In genomic region chr13:49148405-49148804, GRCh38 we compare ENCODE assay signal across 23 cellular contexts.
A peak's percentile ranks its signal among the peaks of the same experiment; 100 is the strongest.
DNase-seq lines count a peak whose midpoint lies in the region; ATAC-seq and TF ChIP-seq lines count a peak whose summit lies in the region.
"Had no signal": no experiment of that assay in that cellular context is flagged by ENCODE, and none has a peak within 500 bp of the region (broad histone marks: within the 10 kb centered on the region; RNA-seq: fewer than 3 reads in every experiment).

No MANE protein-coding gene starts in this region.

- peak overlapping the region; percentile 18 for H3K27ac Mint-ChIP-seq in stimulated activated naive CD8-positive, alpha-beta T cell treated with anti-CD3 and anti-CD28 coated beads, Interleukin-15, Interleukin-2, amounts not matched to agents 100 ng/mL and 50 ng/mL, for 24 hours
- peak overlapping the region; percentile 15; the same call in 1 of the 2 replicates for H3K27ac Mint-ChIP-seq in HFFc6
- peak overlapping the region; percentile 20 to 99 for H3K27ac Mint-ChIP-seq in effector memory CD8-positive, alpha-beta T cell
- H3K27ac Mint-ChIP-seq: H9, IgD-negative memory B cell had no signal

- peaks cover 67% of the 10 kb centered on the region for H3K36me3 Mint-ChIP-seq in stimulated activated naive CD8-positive, alpha-beta T cell treated with anti-CD3 and anti-CD28 coated beads, Interleukin-15, Interleukin-2, amounts not matched to agents 100 ng/mL and 50 ng/mL, for 24 hours (ENCODE audit: low read depth)
- H3K36me3 Mint-ChIP-seq in HFFc6 (ENCODE audit: low read depth), result peaks cover 69% of the 10 kb centered on the region
- peaks cover 37% of the 10 kb centered on the region for H3K36me3 Mint-ChIP-seq in effector memory CD8-positive, alpha-beta T cell (ENCODE audit: insufficient read depth)

- H3K4me3 Mint-ChIP-seq in stimulated activated naive CD8-positive, alpha-beta T cell treated with anti-CD3 and anti-CD28 coated beads, Interleukin-15, Interleukin-2, amounts not matched to agents 100 ng/mL and 50 ng/mL, for 24 hours, result no peak overlapping the region
- H3K4me3 Mint-ChIP-seq in HFFc6, result no peak overlapping the region
- peak overlapping the region in 1 of 2 donors; percentile 86 for H3K4me3 Mint-ChIP-seq in effector memory CD8-positive, alpha-beta T cell
- H3K4me3 Mint-ChIP-seq: H9 had no signal

- no peak for DNase-seq in stimulated activated naive CD8-positive, alpha-beta T cell treated with anti-CD3 and anti-CD28 coated beads, Interleukin-15, Interleukin-2, amounts not matched to agents 100 U/mL and 50 U/mL, for 24 hours
- DNase-seq in HFFc6 (no peak), amniotic stem cell (lab: John Stamatoyannopoulos, UW) (no peak), NCI-H524 (lab: John Stamatoyannopoulos, UW) (no peak)
- DNase-seq in effector memory CD8-positive, alpha-beta T cell, result no peak
- DNase-seq: C1 segment of cervical spinal cord, DMS153, DND-41, GM23248, H9, NCI-H1048, NCI-H1417, NCI-H1694, NCI-H2081 treated with DMSO at 0.1 percent for 48 hours, NCI-H2171 treated with DMSO at 0.1 percent for 48 hours, NCI-H524 treated with DMSO at 0.1 percent for 48 hours, NCI-H774, SJCRH30 had no signal

- H3K4me1 Mint-ChIP-seq in stimulated activated naive CD8-positive, alpha-beta T cell treated with anti-CD3 and anti-CD28 coated beads, Interleukin-15, Interleukin-2, amounts not matched to agents 100 ng/mL and 50 ng/mL, for 24 hours (ENCODE audit: low read depth), result peaks cover 29% of the 10 kb centered on the region
- peaks cover 13% of the 10 kb centered on the region for H3K4me1 Mint-ChIP-seq in HFFc6 (ENCODE audit: low read depth)
- peaks cover 16 to 31% of the 10 kb centered on the region in 2 donors for H3K4me1 Mint-ChIP-seq in effector memory CD8-positive, alpha-beta T cell (ENCODE audit: low read depth in 2 of 2)
- H3K4me1 Mint-ChIP-seq: H9 had no signal

- peaks cover 16% of the 10 kb centered on the region for H3K9me3 Mint-ChIP-seq in stimulated activated naive CD8-positive, alpha-beta T cell treated with anti-CD3 and anti-CD28 coated beads, Interleukin-15, Interleukin-2, amounts not matched to agents 100 ng/mL and 50 ng/mL, for 24 hours
- peaks cover 37% of the 10 kb centered on the region for H3K9me3 Mint-ChIP-seq in HFFc6
- peaks cover 0 to 1% of the 10 kb centered on the region in 2 donors for H3K9me3 Mint-ChIP-seq in effector memory CD8-positive, alpha-beta T cell

- no peak for ATAC-seq in stimulated activated naive CD8-positive, alpha-beta T cell treated with anti-CD3 and anti-CD28 coated beads, Interleukin-15, Interleukin-2, amounts not matched to agents 100 U/mL and 50 U/mL, for 24 hours
- ATAC-seq in effector memory CD8-positive, alpha-beta T cell (replicated peaks), result no peak
- ATAC-seq in GM19351 (IDR thresholded peaks at IDR 0.05; ENCODE audit: unreplicated experiment), result no peak
- ATAC-seq: Right ventricle myocardium inferior, SK-N-SH treated with all-trans-retinoic acid at 6 μM for 48 hours had no signal

- H3K27me3 Mint-ChIP-seq in stimulated activated naive CD8-positive, alpha-beta T cell treated with anti-CD3 and anti-CD28 coated beads, Interleukin-15, Interleukin-2, amounts not matched to agents 100 ng/mL and 50 ng/mL, for 24 hours, result no peaks in the 10 kb centered on the region
- no peaks in the 10 kb centered on the region for H3K27me3 Mint-ChIP-seq in HFFc6 (ENCODE audit: insufficient read depth)
- no peaks in the 10 kb centered on the region for H3K27me3 Mint-ChIP-seq in effector memory CD8-positive, alpha-beta T cell
- H3K27me3 Mint-ChIP-seq: IgD-negative memory B cell had no signal

- no peak for TF ChIP-seq CTCF in HFFc6 (IDR thresholded peaks at IDR 0.05)
